18 cellular contexts compared by ENCODE assay signal in genomic region chr12:41479431-41479830, GRCh38.
DNase-seq lines count a peak whose midpoint lies in the region; ATAC-seq and TF ChIP-seq lines count a peak whose summit lies in the region.
"Had no signal": no experiment of that assay in that cellular context is flagged by ENCODE, and none has a peak within 500 bp of the region (broad histone marks: within the 10 kb centered on the region; RNA-seq: fewer than 3 reads in every experiment).

No MANE protein-coding gene starts in this region.

- H3K79me2 ChIP-seq in neural progenitor cell (ENCODE audit: low read depth) = no peaks in the 10 kb centered on the region

- no peaks in the 10 kb centered on the region for H3F3A ChIP-seq in neural progenitor cell (ENCODE audit: low read depth)

- peaks cover 2% of the 10 kb centered on the region for H3K9me3 Mint-ChIP-seq in neural progenitor cell
- H3K9me3 Mint-ChIP-seq: CD8-positive, alpha-beta T cell; HFFc6 had no signal

- H3K4me2 ChIP-seq in neural progenitor cell = no peak overlapping the region
- H3K4me2 ChIP-seq: BLaER1 had no signal

- no peaks in the 10 kb centered on the region for H3K27me3 ChIP-seq in neural progenitor cell
- H3K27me3 ChIP-seq: BLaER1 had no signal

- peaks cover 7% of the 10 kb centered on the region for H3K4me1 ChIP-seq in neural progenitor cell
- H3K4me1 ChIP-seq: BLaER1, Caco-2, HAP-1 had no signal

- H2AFZ ChIP-seq in neural progenitor cell (replicated peaks) = no peak overlapping the region

- H3K36me3 ChIP-seq in SK-N-MC (ENCODE audit: insufficient read depth, low read length) = no peaks in the 10 kb centered on the region
- H3K36me3 ChIP-seq in neural progenitor cell = no peaks in the 10 kb centered on the region
- H3K36me3 ChIP-seq: BLaER1, HAP-1 had no signal

- H3K9ac ChIP-seq in SK-N-MC (ENCODE audit: insufficient read length) (no peak overlapping the region), neural progenitor cell (no peak overlapping the region)
- H3K9ac ChIP-seq: BLaER1 had no signal

- H3K36me3 Mint-ChIP-seq in neural progenitor cell = no peaks in the 10 kb centered on the region
- H3K36me3 Mint-ChIP-seq: CD4-positive, CD25-positive, alpha-beta regulatory T cell; CD8-positive, alpha-beta T cell had no signal

- no peak overlapping the region for H3K4me3 Mint-ChIP-seq in neural progenitor cell
- H3K4me3 Mint-ChIP-seq: B cell; CD4-positive, CD25-positive, alpha-beta regulatory T cell; CD8-positive, alpha-beta T cell; HFFc6 had no signal

- H3K4me1 Mint-ChIP-seq in neural progenitor cell = peaks cover 28% of the 10 kb centered on the region
- H3K4me1 Mint-ChIP-seq: B cell; CD4-positive, CD25-positive, alpha-beta regulatory T cell had no signal

- no peak for ATAC-seq in GM21717 (IDR thresholded peaks at IDR 0.05; ENCODE audit: unreplicated experiment)
- ATAC-seq in HG03108 (IDR thresholded peaks at IDR 0.05; ENCODE audit: unreplicated experiment) = no peak
- ATAC-seq: CD8-positive, alpha-beta T cell had no signal

- no peaks in the 10 kb centered on the region for H4K20me1 ChIP-seq in neural progenitor cell (ENCODE audit: low read depth)
- H4K20me1 ChIP-seq: BLaER1 had no signal

- H3K27me3 Mint-ChIP-seq in neural progenitor cell (ENCODE audit: insufficient read depth, low read depth) = peaks cover 3% of the 10 kb centered on the region
- H3K27me3 Mint-ChIP-seq: B cell had no signal

- peak overlapping the region; percentile 26 for H3K27ac Mint-ChIP-seq in neural progenitor cell
- H3K27ac Mint-ChIP-seq: B cell; CD4-positive, CD25-positive, alpha-beta regulatory T cell; CD8-positive, alpha-beta T cell; HFFc6 had no signal

- H3K27ac ChIP-seq in SK-N-MC (peak overlapping the region; percentile 9; the same call in 1 of the 2 replicates), neural progenitor cell (no peak overlapping the region)
- H3K27ac ChIP-seq: BLaER1, C4-2B had no signal

- no peak for TF ChIP-seq CTCF in neural progenitor cell (IDR thresholded peaks at IDR 0.05)

- H3K4me3 ChIP-seq in SK-N-MC (peak overlapping the region; percentile 13), neural progenitor cell (no peak overlapping the region)
- H3K4me3 ChIP-seq: BLaER1, HAP-1 had no signal

- no peaks in the 10 kb centered on the region for H3K9me3 ChIP-seq in SK-N-MC (ENCODE audit: low read depth, low read length)
- no peaks in the 10 kb centered on the region for H3K9me3 ChIP-seq in neural progenitor cell (ENCODE audit: low read depth)
- H3K9me3 ChIP-seq: BLaER1, Caco-2, HAP-1 had no signal

- DNase-seq in NCI-H748 (lab: John Stamatoyannopoulos, UW; ENCODE audit: unreplicated experiment) = peak; percentile 10
- no peak for DNase-seq in NCI-H748 treated with DMSO at 0.1 percent for 48 hours (lab: John Stamatoyannopoulos, UW)
- DNase-seq in NCI-H146 (lab: John Stamatoyannopoulos, UW) = peak; percentile 36
- peak; percentile 72 for DNase-seq in SK-N-MC (ENCODE audit: low read depth, low spot score)
- DNase-seq in neural progenitor cell (ENCODE audit: low spot score) = peak; percentile 31
- DNase-seq in epidermal melanocyte (ENCODE audit: insufficient read length, low spot score) = no peak
- DNase-seq: Caco-2; CD4-positive, CD25-positive, alpha-beta regulatory T cell; CD8-positive, alpha-beta T cell; DMS79 treated with DMSO at 0.1 percent for 48 hours; GOT3; HFFc6 had no signal

Comparison
In these comparisons a context has a peak if more than half of its experiments do, and no peak if none do; other contexts are left out.
1. DNase-seq: peak in NCI-H748 (single experiment), NCI-H146 (single experiment), SK-N-MC (single experiment) and neural progenitor cell (single experiment); none in NCI-H748 treated with DMSO at 0.1 percent for 48 hours (single experiment) and epidermal melanocyte (single experiment).